22 cellular contexts compared by ENCODE assay signal in genomic region chr17:11564483-11565380, GRCh38. TPM values are rescaled to one million over a fixed set of nuclear protein-coding genes. Genes with fewer than 3 reads are reported as not detected.
"Had no signal": no experiment of that assay in that cellular context is flagged by ENCODE, and none has a peak within 500 bp of the region (broad histone marks: within the 10 kb centered on the region; RNA-seq: fewer than 3 reads in every experiment).

No MANE protein-coding gene starts in this region.

- H3K36me3 ChIP-seq: pancreas, sigmoid colon, upper lobe of right lung had no signal

- ATAC-seq: left lobe of liver; stimulated activated naive B cell treated with anti-CD40 and anti-IgM and Interleukin-4, amounts not matched to agents 10 μg/mL and 1 μg/mL and 100 μg/mL, for 72 hours; upper lobe of right lung; WTC11 had no signal

- DNase-seq: activated CD8-positive, alpha-beta memory T cell treated with anti-CD3 and anti-CD28 coated beads, Interleukin-2, amount 50 U/mL, for 48 hours; activated naive CD4-positive, alpha-beta T cell treated with Interleukin-2 at 50 U/mL for 16 hours; activated naive CD8-positive, alpha-beta T cell treated with anti-CD3 and anti-CD28 coated beads, Interleukin-2, amount 10 ng/mL, durations not matched to agents 7 days and 5 days; activated T-cell treated with anti-CD3 and anti-CD28 coated beads, Interleukin-2, amount 50 U/mL, for 48 hours; nephron progenitor cell; pancreas; sigmoid colon; stimulated activated CD4-positive, alpha-beta T cell treated with anti-CD3 and anti-CD28 coated beads, Interleukin-2, amount 100 ng/mL, for 48 hours; stimulated activated CD8-positive, alpha-beta memory T cell treated with anti-CD3 and anti-CD28 coated beads, Interleukin-4, amount 100 ng/mL, for 48 hours; stimulated activated naive B cell treated with anti-CD40 and anti-IgM and Interleukin-4, amounts not matched to agents 10 μg/mL and 1 μg/mL and 100 μg/mL, for 72 hours; T1000; upper lobe of right lung had no signal

- H3K9me3 ChIP-seq: pancreas, sigmoid colon, upper lobe of right lung had no signal

- H3K4me1 Mint-ChIP-seq: activated naive CD8-positive, alpha-beta T cell treated with anti-CD3 and anti-CD28 coated beads, Interleukin-2, amount 10 ng/mL, durations not matched to agents 7 days and 5 days; mesothelial cell of epicardium; stimulated activated naive B cell treated with anti-CD40 and anti-IgM and Interleukin-4, amounts not matched to agents 10 μg/mL and 1 μg/mL and 100 μg/mL, for 72 hours had no signal

- H3K4me3 Mint-ChIP-seq: activated naive CD8-positive, alpha-beta T cell treated with anti-CD3 and anti-CD28 coated beads, Interleukin-2, amount 10 ng/mL, durations not matched to agents 7 days and 5 days; mesothelial cell of epicardium; nephron progenitor cell; stimulated activated naive B cell treated with anti-CD40 and anti-IgM and Interleukin-4, amounts not matched to agents 10 μg/mL and 1 μg/mL and 100 μg/mL, for 72 hours; T-helper 1 cell treated with Interleukin-12 subunit alpha and Interleukin-12 subunit beta and Interleukin-4 antibody, amounts not matched to agents 30 μg/mL and 1 μg/mL, for 36 hours; WTC11 had no signal

- H3K4me1 ChIP-seq: pancreas, sigmoid colon, upper lobe of right lung had no signal

- H3K9me3 Mint-ChIP-seq: nephron progenitor cell had no signal

- H3K27ac Mint-ChIP-seq: activated naive CD8-positive, alpha-beta T cell treated with anti-CD3 and anti-CD28 coated beads, Interleukin-2, amount 10 ng/mL, durations not matched to agents 7 days and 5 days; mesothelial cell of epicardium; nephron progenitor cell; stimulated activated naive B cell treated with anti-CD40 and anti-IgM and Interleukin-4, amounts not matched to agents 10 μg/mL and 1 μg/mL and 100 μg/mL, for 72 hours; T-helper 1 cell treated with Interleukin-12 subunit alpha and Interleukin-12 subunit beta and Interleukin-4 antibody, amounts not matched to agents 30 μg/mL and 1 μg/mL, for 36 hours; WTC11 had no signal

- H3K27ac ChIP-seq: pancreas, sigmoid colon, upper lobe of right lung had no signal

- H3K27me3 ChIP-seq: pancreas, sigmoid colon, upper lobe of right lung had no signal

- H3K36me3 Mint-ChIP-seq: activated naive CD8-positive, alpha-beta T cell treated with anti-CD3 and anti-CD28 coated beads, Interleukin-2, amount 10 ng/mL, durations not matched to agents 7 days and 5 days; mesothelial cell of epicardium; stimulated activated naive B cell treated with anti-CD40 and anti-IgM and Interleukin-4, amounts not matched to agents 10 μg/mL and 1 μg/mL and 100 μg/mL, for 72 hours had no signal

- H3K4me3 ChIP-seq: pancreas, sigmoid colon, upper lobe of right lung had no signal

- H3K27me3 Mint-ChIP-seq: activated naive CD8-positive, alpha-beta T cell treated with anti-CD3 and anti-CD28 coated beads, Interleukin-2, amount 10 ng/mL, durations not matched to agents 7 days and 5 days; stimulated activated naive B cell treated with anti-CD40 and anti-IgM and Interleukin-4, amounts not matched to agents 10 μg/mL and 1 μg/mL and 100 μg/mL, for 72 hours had no signal

RNA-seq across cellular contexts. Expression of gene DNAH9, which starts 33.5 kb away (rescaled TPM):
- total RNA-seq: activated CD8-positive, alpha-beta memory T cell treated with anti-CD3 and anti-CD28 coated beads for 36 hours; activated naive CD8-positive, alpha-beta T cell treated with anti-CD3 and anti-CD28 coated beads, Interleukin-2, amount 10 ng/mL, durations not matched to agents 7 days and 5 days; epithelial cell of proximal tubule; fibroblast of villous mesenchyme; glomerular endothelial cell; lung microvascular endothelial cell; myocyte had no signal
